In genomic region chr11:115930276-115930675, GRCh38 we compare ENCODE assay signal across 14 cellular contexts.
DNase-seq lines count a peak whose midpoint lies in the region; TF ChIP-seq lines count a peak whose summit lies in the region.
"Had no signal": no experiment of that assay in that cellular context is flagged by ENCODE, and none has a peak within 500 bp of the region (broad histone marks: within the 10 kb centered on the region; RNA-seq: fewer than 3 reads in every experiment).

No MANE protein-coding gene starts in this region.

- no peaks in the 10 kb centered on the region for H3K36me3 ChIP-seq in HEK293 (ENCODE audit: control insufficient read depth in 2 of 2, insufficient read depth in 1 of 2, low read length in 2 of 2)

- no peaks in the 10 kb centered on the region for H3K4me1 ChIP-seq in HEK293 (ENCODE audit: control insufficient read depth, insufficient read depth, low read length)

- H3K27ac ChIP-seq in HEK293 (ENCODE audit: extremely low read depth, low read depth, low read length) = no peak overlapping the region
- H3K27ac ChIP-seq: C4-2B had no signal

- DNase-seq in GM12864 (ENCODE audit: low read depth) = no peak
- DNase-seq in SHP77 treated with DMSO at 0.1 percent for 48 hours (lab: John Stamatoyannopoulos, UW) = peak; percentile 15
- peak; percentile 9 for DNase-seq in kidney glomerular epithelial cell (lab: John Stamatoyannopoulos, UW)
- DNase-seq in A172 (ENCODE audit: low spot score) = no peak
- DNase-seq in stimulated activated CD4-positive, alpha-beta T cell treated with anti-CD3 and anti-CD28 coated beads, Interleukin-2, amount 100 ng/mL, for 48 hours = no peak
- DNase-seq in hippocampal formation (lab: John Stamatoyannopoulos, UW) = no peak
- DNase-seq in EL = no peak
- DNase-seq: activated CD4-positive, alpha-beta T cell treated with anti-CD3 and anti-CD28 coated beads for 36 hours; activated T-cell treated with anti-CD3 and anti-CD28 coated beads, Interleukin-2, amount 50 U/mL, for 4 hours; MV-4-11; small intestine had no signal

- CTCF ChIA-PET in HEK293 (lab: Yijun Ruan, JAX) = interaction anchor here (0.7 to 0.9 kb wide), 2 partner anchors 606 to 904 kb away, joined by 3 read pairs; no protein-coding TSS in a partner anchor

- H3K9me3 ChIP-seq in HEK293 (ENCODE audit: control insufficient read depth, insufficient read depth, low read depth, low read length) = no peaks in the 10 kb centered on the region

- H3K4me3 ChIP-seq in GM12864 (ENCODE audit: low read depth, low read length) = no peak overlapping the region
- H3K4me3 ChIP-seq in HEK293 (ENCODE audit: low read depth, low read length) = no peak overlapping the region
- H3K4me3 ChIP-seq: dorsolateral prefrontal cortex had no signal

- POLR2A ChIA-PET in HEK293 (lab: Yijun Ruan, JAX) = no interaction called here

- peak; percentile 3 for TF ChIP-seq CTCF in GM12864 (IDR thresholded peaks at IDR 0.05; ENCODE audit: low read depth, low read length, missing control alignments)
- no peak for TF ChIP-seq CTCF in HEK293 (tag by site-specific recombination; IDR thresholded peaks at IDR 0.05)

TF ChIP-seq in HEK293, 187 proteins besides CTCF, POLR2A, EP300 and RAD21:
- TF ChIP-seq KLF9 (tag by site-specific recombination; IDR thresholded peaks at IDR 0.05; ENCODE audit: low read depth) (no peak), ZIC2 (tag by site-specific recombination; IDR thresholded peaks at IDR 0.05) (peak; percentile 34; the same call in 1 of the 2 replicates), ZNF114 (tag by site-specific recombination; IDR thresholded peaks at IDR 0.05) (no peak), PRDM1 (tag by site-specific recombination; IDR thresholded peaks at IDR 0.05) (peak; percentile 69; the same call in 1 of the 2 replicates)
TF ChIP-seq in HEK293: peak in this region for 2.

Comparison
In these comparisons a context has a peak if more than half of its experiments do, and no peak if none do; other contexts are left out.
1. DNase-seq: peak in SHP77 treated with DMSO at 0.1 percent for 48 hours (single experiment) and kidney glomerular epithelial cell (single experiment); none in GM12864 (single experiment), A172 (single experiment), stimulated activated CD4-positive, alpha-beta T cell treated with anti-CD3 and anti-CD28 coated beads, Interleukin-2, amount 100 ng/mL, for 48 hours (0 of 2), hippocampal formation (0 of 2) and EL (single experiment).